14 cellular contexts compared by ENCODE assay signal in genomic region chr1:114468710-114469468, GRCh38. TPM values are rescaled to one million over a fixed set of nuclear protein-coding genes. Genes with fewer than 3 reads are reported as not detected.
DNase-seq lines count a peak whose midpoint lies in the region; ATAC-seq and TF ChIP-seq lines count a peak whose summit lies in the region.
"Had no signal": no experiment of that assay in that cellular context is flagged by ENCODE, and none has a peak within 500 bp of the region (broad histone marks: within the 10 kb centered on the region; RNA-seq: fewer than 3 reads in every experiment).

No MANE protein-coding gene starts in this region.

- H3K4me3 ChIP-seq in SJCRH30 (no peak overlapping the region), coronary artery (no peak overlapping the region)
- H3K4me3 ChIP-seq: adrenal gland, SJSA1, stomach had no signal

- no peak for DNase-seq in activated naive CD4-positive, alpha-beta T cell treated with anti-CD3 and anti-CD28 coated beads, Interleukin-2, amount 50 U/mL, for 16 hours
- DNase-seq in T-helper 17 cell (no peak), SJCRH30 (no peak), coronary artery (ENCODE audit: low spot score) (no peak), GDM1 (lab: John Stamatoyannopoulos, UW) (no peak)
- DNase-seq in stimulated activated naive CD8-positive, alpha-beta T cell treated with anti-CD3 and anti-CD28 coated beads, Interleukin-15, Interleukin-2, amounts not matched to agents 100 U/mL and 50 U/mL, for 24 hours: no peak
- DNase-seq: activated CD4-positive, CD25-positive, alpha-beta regulatory T cell treated with anti-CD3 and anti-CD28 coated beads, Interleukin-2, amount 50 U/mL, for 72 hours; kidney; MM.1S; stomach had no signal

- H3K4me3 Mint-ChIP-seq in activated naive CD4-positive, alpha-beta T cell treated with anti-CD3 and anti-CD28 coated beads, Interleukin-2, amount 50 U/mL, for 24 hours: peak overlapping the region; percentile 8
- no peak overlapping the region for H3K4me3 Mint-ChIP-seq in T-helper 17 cell

- no peak for TF ChIP-seq CTCF in coronary artery (IDR thresholded peaks at IDR 0.05)

- no peaks in the 10 kb centered on the region for H3K27me3 ChIP-seq in SJCRH30
- H3K27me3 ChIP-seq: adrenal gland, SJSA1, stomach had no signal

- H3K36me3 ChIP-seq in SJCRH30: peaks cover 3% of the 10 kb centered on the region; the same call in 1 of the 2 replicates
- H3K36me3 ChIP-seq: adrenal gland, SJSA1, stomach had no signal

- peaks cover 78% of the 10 kb centered on the region for H3K4me1 Mint-ChIP-seq in activated naive CD4-positive, alpha-beta T cell treated with anti-CD3 and anti-CD28 coated beads, Interleukin-2, amount 50 U/mL, for 24 hours
- H3K4me1 Mint-ChIP-seq in T-helper 17 cell: peaks cover 52% of the 10 kb centered on the region

- H3K9me3 ChIP-seq in T-helper 17 cell (ENCODE audit: control insufficient read depth, low read length, poor library complexity, severe bottlenecking): no peaks in the 10 kb centered on the region
- H3K9me3 ChIP-seq in SJCRH30 (replicated peaks): no peaks in the 10 kb centered on the region
- H3K9me3 ChIP-seq: adrenal gland, SJSA1, stomach had no signal

- H3K9me3 Mint-ChIP-seq in activated naive CD4-positive, alpha-beta T cell treated with anti-CD3 and anti-CD28 coated beads, Interleukin-2, amount 50 U/mL, for 24 hours: no peaks in the 10 kb centered on the region

- H3K27ac ChIP-seq in SJCRH30 (no peak overlapping the region), coronary artery (no peak overlapping the region)
- H3K27ac ChIP-seq: adrenal gland, SJSA1, stomach had no signal

- H3K27me3 Mint-ChIP-seq in activated naive CD4-positive, alpha-beta T cell treated with anti-CD3 and anti-CD28 coated beads, Interleukin-2, amount 50 U/mL, for 24 hours: no peaks in the 10 kb centered on the region
- H3K27me3 Mint-ChIP-seq in T-helper 17 cell: no peaks in the 10 kb centered on the region

- H3K36me3 Mint-ChIP-seq in activated naive CD4-positive, alpha-beta T cell treated with anti-CD3 and anti-CD28 coated beads, Interleukin-2, amount 50 U/mL, for 24 hours: peaks cover 10% of the 10 kb centered on the region
- peaks cover 4% of the 10 kb centered on the region for H3K36me3 Mint-ChIP-seq in T-helper 17 cell (ENCODE audit: low read depth)

- no peaks in the 10 kb centered on the region for H3K4me1 ChIP-seq in SJCRH30
- H3K4me1 ChIP-seq: SJSA1 had no signal

- H3K27ac Mint-ChIP-seq in activated naive CD4-positive, alpha-beta T cell treated with anti-CD3 and anti-CD28 coated beads, Interleukin-2, amount 50 U/mL, for 24 hours: peak overlapping the region; percentile 68
- H3K27ac Mint-ChIP-seq in T-helper 17 cell: peak overlapping the region; percentile 89

- no peak for ATAC-seq in T-helper 17 cell
- peak; percentile 88 for ATAC-seq in esophagus mucosa
- peak; percentile 74 for ATAC-seq in stimulated activated naive CD8-positive, alpha-beta T cell treated with anti-CD3 and anti-CD28 coated beads, Interleukin-15, Interleukin-2, amounts not matched to agents 100 U/mL and 50 U/mL, for 24 hours

RNA-seq across cellular contexts. Expression of gene TRIM33, which starts 42.1 kb away (rescaled TPM):
- total RNA-seq in T-helper 17 cell: 10 to 100 TPM; 48.1 to 53.9 TPM
- total RNA-seq in esophagus mucosa: 22.2 TPM
- 33.6 and 37.7 TPM in 2 replicates for total RNA-seq in SJCRH30 (2014; rRNA removed; shearing (Covaris generic))
